ENCODE assay signal across 16 cellular contexts in genomic region chr5:158995694-158996173, GRCh38.
A peak's percentile ranks its signal among the peaks of the same experiment; 100 is the strongest.
DNase-seq lines count a peak whose midpoint lies in the region; ATAC-seq, FAIRE-seq and TF ChIP-seq lines count a peak whose summit lies in the region.
"Had no signal": no experiment of that assay in that cellular context is flagged by ENCODE, and none has a peak within 500 bp of the region (broad histone marks: within the 10 kb centered on the region; RNA-seq: fewer than 3 reads in every experiment).

No MANE protein-coding gene starts in this region.

- no peak overlapping the region for H3K27ac ChIP-seq in K562 (ENCODE audit: extremely low read depth, low read depth, low read length)
- H3K27ac ChIP-seq in CD8-positive, alpha-beta memory T cell (ENCODE audit: low read depth, low read length) = no peak overlapping the region
- H3K27ac ChIP-seq: KMS-11, neutrophil had no signal

- POLR2A ChIA-PET in K562 (lab: Yijun Ruan, JAX) = interaction anchor here (0.6 kb wide), 1 partner anchor 266 kb away, joined by 3 read pairs; no protein-coding TSS in a partner anchor
- POLR2A ChIA-PET in CD8-positive, alpha-beta memory T cell (lab: Charles Lee) = no interaction called here

- H3K36me3 ChIP-seq in K562 (ENCODE audit: control insufficient read depth, insufficient read depth, low read length) = no peaks in the 10 kb centered on the region
- no peaks in the 10 kb centered on the region for H3K36me3 ChIP-seq in CD8-positive, alpha-beta memory T cell (ENCODE audit: insufficient read depth, low read length)
- H3K36me3 ChIP-seq: HAP-1, neutrophil had no signal

- no peaks in the 10 kb centered on the region for H3K79me2 ChIP-seq in K562 (ENCODE audit: control insufficient read depth, insufficient read depth, low read length)

- no peak for TF ChIP-seq POLR2A in K562 (conservative IDR thresholded peaks at IDR 0.05)

- TF ChIP-seq EP300 in K562 (IDR thresholded peaks at IDR 0.05; ENCODE audit: low read length) = no peak

- intact Hi-C loops in left ventricle myocardium superior (cut with micrococcal nuclease) (no loop called here), cardiac septum (cut with DNase I) (no loop called here), K562 (cut with micrococcal nuclease) (loop anchor here (5.0 kb wide), 1 partner anchor 298 kb away; no protein-coding TSS in a partner anchor)

- no peak for FAIRE-seq in K562 (lab: Jason Lieb, UNC)

- no peaks in the 10 kb centered on the region for H3K4me1 Mint-ChIP-seq in CD8-positive, alpha-beta memory T cell

- CTCF ChIA-PET in K562 (lab: Yijun Ruan, JAX; ENCODE audit: low intra/inter-chr PET ratio) = no interaction called here
- CTCF ChIA-PET in CD8-positive, alpha-beta memory T cell (lab: Charles Lee) = no interaction called here

- TF ChIP-seq RAD21 in K562 (CRISPR knock-in tag; conservative IDR thresholded peaks at IDR 0.05 in 1 of 2, IDR thresholded peaks at IDR 0.05 in 1 of 2) = no peak

- no TSS peak for BruUV-seq in K562 (replicated peaks; lab: Mats Ljungman, UMichigan)

- no peaks in the 10 kb centered on the region for H3K36me3 Mint-ChIP-seq in CD8-positive, alpha-beta memory T cell
- no peaks in the 10 kb centered on the region for H3K36me3 Mint-ChIP-seq in activated naive CD4-positive, alpha-beta T cell treated with anti-CD3 and anti-CD28 coated beads, Interleukin-2, amount 50 U/mL, for 72 hours

- no peaks in the 10 kb centered on the region for H3K27me3 ChIP-seq in K562 (ENCODE audit: control insufficient read depth in 2 of 2, insufficient read depth in 2 of 2, low read length in 2 of 2)
- no peaks in the 10 kb centered on the region for H3K27me3 ChIP-seq in CD8-positive, alpha-beta memory T cell (ENCODE audit: insufficient read depth, low read length, poor library complexity, severe bottlenecking)
- H3K27me3 ChIP-seq: neutrophil, testis had no signal

- H3K4me1 ChIP-seq in K562 (replicated peaks in 1 of 2; ENCODE audit: control insufficient read depth in 2 of 2, insufficient read depth in 2 of 2, low read length in 2 of 2) = no peaks in the 10 kb centered on the region
- H3K4me1 ChIP-seq in CD8-positive, alpha-beta memory T cell (ENCODE audit: insufficient read depth, low read length) = no peaks in the 10 kb centered on the region
- H3K4me1 ChIP-seq: HAP-1, testis had no signal

- no peaks in the 10 kb centered on the region for H4K20me1 ChIP-seq in K562 (replicated peaks; ENCODE audit: control insufficient read depth, insufficient read depth, low read length)

- H3K9ac ChIP-seq in K562 (ENCODE audit: insufficient read depth in 1 of 2, low read depth in 2 of 2, low read length in 2 of 2) = no peak overlapping the region
- H3K9ac ChIP-seq: KMS-11 had no signal

- in situ Hi-C loops in K562 (cut with MboI) = no loop called here

- H3K27me3 Mint-ChIP-seq in CD8-positive, alpha-beta memory T cell = peaks cover 10 to 37% of the 10 kb centered on the region in 2 donors

- H3K4me3 Mint-ChIP-seq in CD8-positive, alpha-beta memory T cell = no peak overlapping the region

- H3K4me2 ChIP-seq in K562 (ENCODE audit: insufficient read depth, low read length) = no peak overlapping the region
- H3K4me2 ChIP-seq: KMS-11 had no signal

- H3K4me3 ChIP-seq in K562 = no peak overlapping the region
- no peak overlapping the region for H3K4me3 ChIP-seq in CD8-positive, alpha-beta memory T cell (ENCODE audit: low read length)
- H3K4me3 ChIP-seq: HAP-1, testis had no signal

- no peak for TF ChIP-seq CTCF in K562 (IDR thresholded peaks at IDR 0.05 in 2 of 3, conservative IDR thresholded peaks at IDR 0.05 in 1 of 3; ENCODE audit: insufficient read depth in 2 of 3, low read depth in 1 of 3, low read length in 3 of 3)

- DNase-seq in left ventricle myocardium superior (no peak), cardiac septum (ENCODE audit: low spot score) (no peak), K562 (ENCODE audit: extremely low read depth in 1 of 4, low spot score in 3 of 4) (no peak), NCI-H1092 (lab: John Stamatoyannopoulos, UW) (no peak)
- no peak for DNase-seq in activated CD4-positive, CD25-positive, alpha-beta regulatory T cell treated with anti-CD3 and anti-CD28 coated beads, Interleukin-2, amount 50 U/mL, for 72 hours
- DNase-seq in CD8-positive, alpha-beta memory T cell = no peak
- DNase-seq in activated naive CD4-positive, alpha-beta T cell treated with anti-CD3 and anti-CD28 coated beads, Interleukin-2, amount 50 U/mL, for 72 hours (ENCODE audit: low spot score in 2 of 2) = no peak
- DNase-seq: kidney; NCI-H446 treated with DMSO at 0.1 percent for 48 hours; stimulated activated CD4-positive, alpha-beta T cell treated with anti-CD3 and anti-CD28 coated beads, Interleukin-4, amount 100 ng/mL, for 1 hour; T-helper 1 cell; testis had no signal

- H3K9me1 ChIP-seq in K562 (ENCODE audit: control insufficient read depth, insufficient read depth, low read length) = no peaks in the 10 kb centered on the region

- no peaks in the 10 kb centered on the region for H3K9me3 Mint-ChIP-seq in CD8-positive, alpha-beta memory T cell
- H3K9me3 Mint-ChIP-seq in activated naive CD4-positive, alpha-beta T cell treated with anti-CD3 and anti-CD28 coated beads, Interleukin-2, amount 50 U/mL, for 72 hours = no peaks in the 10 kb centered on the region

- no peak overlapping the region for H3K27ac Mint-ChIP-seq in CD8-positive, alpha-beta memory T cell
- H3K27ac Mint-ChIP-seq in activated naive CD4-positive, alpha-beta T cell treated with anti-CD3 and anti-CD28 coated beads, Interleukin-2, amount 50 U/mL, for 72 hours = no peak overlapping the region

- ATAC-seq in left ventricle myocardium superior (peak; percentile 51), HG02885 (IDR thresholded peaks at IDR 0.05; ENCODE audit: poor library complexity, unreplicated experiment) (peak; percentile 84), K562 (no peak)
- no peak for ATAC-seq in activated naive CD4-positive, alpha-beta T cell treated with anti-CD3 and anti-CD28 coated beads, Interleukin-2, amount 50 U/mL, for 72 hours

- H2AFZ ChIP-seq in K562 (ENCODE audit: low read depth, low read length) = no peak overlapping the region

- WGBS in K562 (ENCODE audit: insufficient coverage, low coverage, missing lambda C conversion rate) = 1% methylated on average over 6 of the region's 6 CpGs

- H3K9me3 ChIP-seq in K562 (replicated peaks; ENCODE audit: control insufficient read depth, insufficient read depth, low read depth, low read length) = no peaks in the 10 kb centered on the region
- no peaks in the 10 kb centered on the region for H3K9me3 ChIP-seq in CD8-positive, alpha-beta memory T cell (ENCODE audit: low read length)
- H3K9me3 ChIP-seq: HAP-1, neutrophil, testis had no signal

TF ChIP-seq in K562, 482 proteins besides CTCF, POLR2A, EP300 and RAD21:
- TF ChIP-seq ATF3 (IDR thresholded peaks at IDR 0.05) = peak; percentile 49; the same call in 1 of the 2 replicates
- TF ChIP-seq ATF3 (CRISPR knock-in tag; conservative IDR thresholded peaks at IDR 0.05) = no peak
- TF ChIP-seq ZNF699 (CRISPR knock-in tag; IDR thresholded peaks at IDR 0.05; ENCODE audit: insufficient replicate concordance) = no peak
TF ChIP-seq in K562: peak in this region for 1.

Comparison
In these comparisons a context has a peak if more than half of its experiments do, and no peak if none do; other contexts are left out.
1. ATAC-seq: peak in left ventricle myocardium superior (single experiment) and HG02885 (single experiment); none in K562 (single experiment) and activated naive CD4-positive, alpha-beta T cell treated with anti-CD3 and anti-CD28 coated beads, Interleukin-2, amount 50 U/mL, for 72 hours (0 of 2).